In the genomic region with DNA sequence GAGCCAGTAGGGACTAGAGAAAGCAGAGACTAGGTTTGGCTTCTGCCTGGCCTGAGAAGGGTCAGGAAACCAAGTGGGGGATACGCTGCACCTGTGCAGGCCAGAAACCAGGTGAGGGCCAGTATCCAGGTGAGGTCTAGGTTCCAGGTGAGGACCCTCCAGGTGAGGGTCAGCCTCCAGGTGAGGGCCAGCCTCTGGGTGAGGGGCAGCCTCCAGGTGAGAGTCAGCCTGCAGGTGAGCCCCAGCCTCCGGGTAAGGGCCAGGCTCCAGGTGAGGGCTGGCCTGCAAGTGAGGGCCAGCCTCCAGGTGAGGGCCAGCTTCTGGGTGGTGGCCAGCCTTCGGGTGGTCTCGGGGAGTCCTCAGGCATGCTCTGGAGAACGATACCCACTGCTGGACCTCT, we compare ENCODE assay signal across 3 cellular contexts.
"Had no signal": no experiment of that assay in that cellular context is flagged by ENCODE, and none has a peak within 500 bp of the region (broad histone marks: within the 10 kb centered on the region; RNA-seq: fewer than 3 reads in every experiment).

No MANE protein-coding gene starts in this region.

- ATAC-seq: GM12878 had no signal

- DNase-seq: GDM1, GF-D8 had no signal

- H3K4me3 ChIP-seq: GM12878 had no signal
